In the genomic region with DNA sequence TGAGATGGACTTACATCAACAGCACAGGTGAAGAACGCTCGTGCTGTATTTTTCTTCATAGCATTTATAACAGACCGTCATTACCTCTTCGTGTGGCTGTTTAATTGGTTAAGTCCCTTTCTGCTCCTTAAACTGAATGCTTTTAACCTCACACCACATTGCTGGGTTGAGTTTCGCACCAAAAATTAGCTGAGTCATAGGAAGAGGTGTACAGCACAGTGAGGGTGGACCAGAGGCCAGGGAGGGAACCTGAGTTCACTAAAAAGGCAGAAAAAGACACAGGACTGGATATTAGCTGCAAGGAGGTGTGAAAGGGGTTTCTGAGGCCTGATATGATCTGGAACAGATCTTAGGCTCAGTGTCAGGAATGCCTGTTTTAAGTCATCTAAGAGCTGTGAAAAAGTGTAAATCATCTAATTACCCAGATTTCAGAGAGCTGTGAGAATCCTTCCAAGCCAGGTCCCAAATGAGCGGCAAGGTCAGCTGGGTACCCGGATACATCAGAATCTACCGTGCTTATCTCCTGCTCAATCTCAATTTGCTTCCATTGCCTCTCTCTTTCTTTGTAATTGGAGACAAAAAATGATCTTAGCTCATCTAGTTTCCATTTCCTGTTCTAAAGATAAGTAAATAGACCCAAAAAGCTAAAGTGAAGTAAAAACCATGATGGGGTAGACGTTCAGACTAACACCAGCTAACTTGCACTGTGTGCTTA, we compare ENCODE assay signal across 21 cellular contexts. TPM values are rescaled to one million over a fixed set of nuclear protein-coding genes. Genes with fewer than 3 reads are reported as not detected.
A peak's percentile ranks its signal among the peaks of the same experiment; 100 is the strongest.
DNase-seq lines count a peak whose midpoint lies in the region; ATAC-seq, FAIRE-seq and TF ChIP-seq lines count a peak whose summit lies in the region.
"Had no signal": no experiment of that assay in that cellular context is flagged by ENCODE, and none has a peak within 500 bp of the region (broad histone marks: within the 10 kb centered on the region; RNA-seq: fewer than 3 reads in every experiment).

No MANE protein-coding gene starts in this region.

- H3K27ac Mint-ChIP-seq in activated CD4-positive, alpha-beta T cell treated with anti-CD3 and anti-CD28 coated beads, Interleukin-2, amount 10 ng/mL, durations not matched to agents 7 days and 5 days, result peak overlapping the region; percentile 84
- H3K27ac Mint-ChIP-seq in T-cell (peak overlapping the region; percentile 65 to 77), mesothelial cell of epicardium (no peak overlapping the region)
- H3K27ac Mint-ChIP-seq: IgD-negative memory B cell had no signal

- CTCF ChIA-PET in activated CD4-positive, alpha-beta T cell treated with anti-CD3 and anti-CD28 coated beads, Interleukin-2, amount 10 ng/mL, durations not matched to agents 7 days and 5 days (lab: Charles Lee), result interaction anchor here (0.8 to 1.7 kb wide), 6 partner anchors 10 to 30 kb away, joined by 3 to 10 read pairs (median 4); partner anchors contain the start of genes FASTKD3 and MTRR
- CTCF ChIA-PET in T-cell (lab: Charles Lee), result interaction anchor here in 1 of 2 donors (0.8 to 1.2 kb wide), 2 partner anchors 11 to 29 kb away, joined by 4 to 5 read pairs; partner anchors contain the start of genes FASTKD3 and MTRR
- CTCF ChIA-PET in endothelial cell of umbilical vein (lab: Charles Lee), result interaction anchor here (0.7 to 1.7 kb wide), 3 partner anchors 11 to 1092 kb away, joined by 3 to 8 read pairs (median 7); partner anchors contain the start of genes FASTKD3 and MTRR

- H3K9me3 ChIP-seq in endothelial cell of umbilical vein (replicated peaks; ENCODE audit: control insufficient read depth, insufficient read depth, low read length) (no peaks in the 10 kb centered on the region), uterus (no peaks in the 10 kb centered on the region)

- intact Hi-C loops in endothelial cell of umbilical vein (cut with micrococcal nuclease), result loop anchor here (5.0 to 10.0 kb wide), 2 partner anchors 101 to 1093 kb away; no protein-coding TSS in a partner anchor
- intact Hi-C loops in uterus (cut with DNase I; ENCODE audit: low total_unique reads), result no loop called here

- no peak overlapping the region for H3K9ac ChIP-seq in endothelial cell of umbilical vein (replicated peaks; ENCODE audit: extremely low read depth, insufficient read depth, low read length)

- no peak overlapping the region for H3K27ac ChIP-seq in endothelial cell of umbilical vein (ENCODE audit: insufficient read depth, low read depth, low read length)
- no peak overlapping the region for H3K27ac ChIP-seq in uterus
- H3K27ac ChIP-seq: PC-9 had no signal

- POLR2A ChIA-PET in activated CD4-positive, alpha-beta T cell treated with anti-CD3 and anti-CD28 coated beads, Interleukin-2, amount 10 ng/mL, durations not matched to agents 7 days and 5 days (lab: Charles Lee), result interaction anchor here (1.3 kb wide), 1 partner anchor 11 kb away, joined by 9 read pairs; the partner anchor contains the start of genes FASTKD3 and MTRR
- POLR2A ChIA-PET in T-cell (lab: Charles Lee), result no interaction called here
- POLR2A ChIA-PET in endothelial cell of umbilical vein (lab: Charles Lee), result no interaction called here

- dilution Hi-C loops in endothelial cell of umbilical vein (cut with MboI; ENCODE audit: extremely low pct_ligation_motif_present, low sequenced_read_pairs), result no loop called here

- H3K9me1 ChIP-seq in endothelial cell of umbilical vein (replicated peaks; ENCODE audit: control insufficient read depth, extremely low read depth, insufficient read depth, low read length), result no peaks in the 10 kb centered on the region

- FAIRE-seq in endothelial cell of umbilical vein (lab: Jason Lieb, UNC), result no peak
- FAIRE-seq: endometrium had no signal

- H3K27me3 Mint-ChIP-seq in activated CD4-positive, alpha-beta T cell treated with anti-CD3 and anti-CD28 coated beads, Interleukin-2, amount 10 ng/mL, durations not matched to agents 7 days and 5 days, result peaks cover 2% of the 10 kb centered on the region
- H3K27me3 Mint-ChIP-seq in T-cell, result no peaks in the 10 kb centered on the region
- no peaks in the 10 kb centered on the region for H3K27me3 Mint-ChIP-seq in mesothelial cell of epicardium (ENCODE audit: low read depth)
- H3K27me3 Mint-ChIP-seq: central memory CD8-positive, alpha-beta T cell; IgD-negative memory B cell had no signal

- peaks cover 2% of the 10 kb centered on the region for H3K9me3 Mint-ChIP-seq in activated CD4-positive, alpha-beta T cell treated with anti-CD3 and anti-CD28 coated beads, Interleukin-2, amount 10 ng/mL, durations not matched to agents 7 days and 5 days
- H3K9me3 Mint-ChIP-seq in T-cell (no peaks in the 10 kb centered on the region), mesothelial cell of epicardium (peaks cover 4% of the 10 kb centered on the region)
- H3K9me3 Mint-ChIP-seq: central memory CD8-positive, alpha-beta T cell; neural crest cell had no signal

- H3K27me3 ChIP-seq in endothelial cell of umbilical vein (ENCODE audit: control insufficient read depth in 2 of 2, insufficient read depth in 2 of 2, low read length in 2 of 2), result no peaks in the 10 kb centered on the region
- no peaks in the 10 kb centered on the region for H3K27me3 ChIP-seq in uterus

- BruUV-seq in endothelial cell of umbilical vein (replicated peaks; lab: Mats Ljungman, UMichigan), result no TSS peak

- H3K4me1 ChIP-seq in endothelial cell of umbilical vein (ENCODE audit: control insufficient read depth, extremely low read depth, insufficient read depth, low read length) (no peaks in the 10 kb centered on the region), uterus (no peaks in the 10 kb centered on the region)

- ATAC-seq in HG02610 (IDR thresholded peaks at IDR 0.05; ENCODE audit: unreplicated experiment) (peak; percentile 65), T-cell (replicated peaks in 1 of 4) (peak in 3 of 4 experiments; percentile 19 to 53 (median 31))

- TF ChIP-seq POLR2A in endothelial cell of umbilical vein (IDR thresholded peaks at IDR 0.05; ENCODE audit: low read depth, low read length) (no peak), uterus (IDR thresholded peaks at IDR 0.05) (no peak)

- H3K4me3 Mint-ChIP-seq in activated CD4-positive, alpha-beta T cell treated with anti-CD3 and anti-CD28 coated beads, Interleukin-2, amount 10 ng/mL, durations not matched to agents 7 days and 5 days, result no peak overlapping the region
- H3K4me3 Mint-ChIP-seq in T-cell (no peak overlapping the region), mesothelial cell of epicardium (no peak overlapping the region)
- H3K4me3 Mint-ChIP-seq: central memory CD8-positive, alpha-beta T cell; IgD-negative memory B cell; neural crest cell had no signal

- no peak overlapping the region for H3K4me2 ChIP-seq in endothelial cell of umbilical vein (ENCODE audit: insufficient read depth, low read length)
- H3K4me2 ChIP-seq: PC-9 had no signal

- peaks cover 21% of the 10 kb centered on the region for H3K4me1 Mint-ChIP-seq in activated CD4-positive, alpha-beta T cell treated with anti-CD3 and anti-CD28 coated beads, Interleukin-2, amount 10 ng/mL, durations not matched to agents 7 days and 5 days
- H3K4me1 Mint-ChIP-seq in T-cell (peaks cover 11 to 19% (median 16%) of the 10 kb centered on the region in 3 donors), mesothelial cell of epicardium (peaks cover 13% of the 10 kb centered on the region)
- H3K4me1 Mint-ChIP-seq: neural crest cell had no signal

- TF ChIP-seq CTCF in endothelial cell of umbilical vein (IDR thresholded peaks at IDR 0.05; ENCODE audit: extremely low read depth in 1 of 2, insufficient read depth in 1 of 2, low read depth in 1 of 2, low read length in 2 of 2) (no peak), mesothelial cell of epicardium (IDR thresholded peaks at IDR 0.05; ENCODE audit: unreplicated experiment) (no peak), uterus (IDR thresholded peaks at IDR 0.05) (no peak)

- no peak for DNase-seq in activated CD4-positive, alpha-beta T cell treated with anti-CD3 and anti-CD28 coated beads, Interleukin-2, amount 10 ng/mL, durations not matched to agents 7 days and 5 days
- no peak for DNase-seq in activated CD4-positive, alpha-beta T cell treated with anti-CD3 and anti-CD28 coated beads for 4 hours
- DNase-seq in T-cell, result no peak
- DNase-seq in endothelial cell of umbilical vein (ENCODE audit: low read depth, low spot score), result no peak
- no peak for DNase-seq in DMS53 treated with DMSO at 0.1 percent for 48 hours (lab: John Stamatoyannopoulos, UW; ENCODE audit: unreplicated experiment)
- no peak for DNase-seq in mesothelial cell of epicardium (ENCODE audit: low spot score in 2 of 2, unreplicated experiment in 2 of 2)
- DNase-seq in uterus, result no peak
- DNase-seq: COR-L47; foreskin melanocyte; GF-D8; NCI-H1436 treated with DMSO at 0.1 percent for 48 hours; PC-9; stimulated activated CD4-positive, alpha-beta T cell treated with anti-CD3 and anti-CD28 coated beads, Interleukin-2, amount 100 ng/mL, for 24 hours; SW 1271 had no signal

- H3K36me3 ChIP-seq in endothelial cell of umbilical vein (ENCODE audit: control insufficient read depth in 2 of 2, extremely low read depth in 1 of 2, insufficient read depth in 2 of 2, low read length in 2 of 2) (peaks cover 4 to 11% of the 10 kb centered on the region in 2 experiments), uterus (no peaks in the 10 kb centered on the region)

- no peaks in the 10 kb centered on the region for H3K79me2 ChIP-seq in endothelial cell of umbilical vein (ENCODE audit: control insufficient read depth, insufficient read depth, low read length)

- no peak overlapping the region for H2AFZ ChIP-seq in endothelial cell of umbilical vein (ENCODE audit: low read depth, low read length)
- H2AFZ ChIP-seq: PC-9 had no signal

- H3K4me3 ChIP-seq in endothelial cell of umbilical vein (replicated peaks in 1 of 3; ENCODE audit: insufficient read depth in 1 of 3, low read depth in 1 of 3, low read length in 3 of 3), result no peak overlapping the region
- no peak overlapping the region for H3K4me3 ChIP-seq in uterus
- H3K4me3 ChIP-seq: lung, PC-9 had no signal

- H3K36me3 Mint-ChIP-seq in activated CD4-positive, alpha-beta T cell treated with anti-CD3 and anti-CD28 coated beads, Interleukin-2, amount 10 ng/mL, durations not matched to agents 7 days and 5 days (ENCODE audit: low read depth), result peaks cover 24% of the 10 kb centered on the region
- H3K36me3 Mint-ChIP-seq in T-cell (peaks cover 33% of the 10 kb centered on the region), mesothelial cell of epicardium (peaks cover 17% of the 10 kb centered on the region)

- no peaks in the 10 kb centered on the region for H4K20me1 ChIP-seq in endothelial cell of umbilical vein (replicated peaks; ENCODE audit: control insufficient read depth, extremely low read depth, insufficient read depth, low read length)

RNA-seq across cellular contexts. Expression of gene CFAP90, which starts 7.1 kb away (rescaled TPM):
- total RNA-seq in activated CD4-positive, alpha-beta T cell treated with anti-CD3 and anti-CD28 coated beads, Interleukin-2, amount 10 ng/mL, durations not matched to agents 7 days and 5 days, result not detected
- total RNA-seq in T-cell (not detected), endothelial cell of umbilical vein (not detected in 2 replicates), mesothelial cell of epicardium (0.35 to 1.3 TPM (median 0.85 TPM) in 3 replicates), uterus (1 to 10 TPM in 1 of 4 donors, under 1 TPM in 1, not detected in 2; 0.88 to 1.7 TPM)
- polyA plus RNA-seq in endothelial cell of umbilical vein, result 0.07 and 0.11 TPM in 2 replicates
- 0.09 and 0.10 TPM in 2 replicates for polyA plus RNA-seq in endothelial cell of umbilical vein (2011; cell fraction: cytosol; rRNA removed)
- polyA plus RNA-seq in endothelial cell of umbilical vein (2011; cell fraction: nucleus; rRNA removed), result 0.10 TPM in 1 of 2 replicates, not detected in the other
- not detected in 2 replicates for polyA plus RNA-seq in endothelial cell of umbilical vein (2012)
- not detected in 2 replicates for polyA minus RNA-seq in endothelial cell of umbilical vein
- not detected for polyA minus RNA-seq in endothelial cell of umbilical vein (2011; cell fraction: cytosol; rRNA and poly(A)+ RNA removed)
- not detected in 2 replicates for polyA minus RNA-seq in endothelial cell of umbilical vein (2011; cell fraction: nucleus; rRNA and poly(A)+ RNA removed)
- total RNA-seq: NCI-H460, PC-9 had no signal
- polyA plus RNA-seq: IgD-negative memory B cell had no signal

RNA-seq across cellular contexts. Expression of gene FASTKD3, which starts 10.8 kb away (rescaled TPM):
- 10 to 100 TPM; 11.4 to 14.7 TPM for total RNA-seq in activated CD4-positive, alpha-beta T cell treated with anti-CD3 and anti-CD28 coated beads, Interleukin-2, amount 10 ng/mL, durations not matched to agents 7 days and 5 days
- total RNA-seq in T-cell (10 to 100 TPM in 2 of 5 donors, 1 to 10 TPM in 3; 6.9 to 11.1 (median 9.7) TPM), endothelial cell of umbilical vein (8.7 and 9.6 TPM in 2 replicates), mesothelial cell of epicardium (9.4 to 10.6 TPM (median 10.3 TPM) in 3 replicates), uterus (10 to 100 TPM in 1 of 4 donors, 1 to 10 TPM in 3; 3.3 to 20.2 (median 8.7) TPM)
- 3.9 and 5.5 TPM in 2 replicates for polyA plus RNA-seq in endothelial cell of umbilical vein
- polyA plus RNA-seq in endothelial cell of umbilical vein (2011; cell fraction: cytosol; rRNA removed), result 6.8 and 7.7 TPM in 2 replicates
- 13.0 and 17.3 TPM in 2 replicates for polyA plus RNA-seq in endothelial cell of umbilical vein (2011; cell fraction: nucleus; rRNA removed)
- 7.8 and 10.9 TPM in 2 replicates for polyA plus RNA-seq in endothelial cell of umbilical vein (2012)
- 5.6 and 8.6 TPM in 2 replicates for polyA minus RNA-seq in endothelial cell of umbilical vein
- polyA minus RNA-seq in endothelial cell of umbilical vein (2011; cell fraction: cytosol; rRNA and poly(A)+ RNA removed), result 15.7 TPM
- 5.4 and 8.7 TPM in 2 replicates for polyA minus RNA-seq in endothelial cell of umbilical vein (2011; cell fraction: nucleus; rRNA and poly(A)+ RNA removed)

RNA-seq across cellular contexts. Expression of gene MTRR, which starts 10.9 kb away (rescaled TPM):
- total RNA-seq in activated CD4-positive, alpha-beta T cell treated with anti-CD3 and anti-CD28 coated beads, Interleukin-2, amount 10 ng/mL, durations not matched to agents 7 days and 5 days, result 10 to 100 TPM; 53.5 to 56.5 TPM
- total RNA-seq in T-cell (10 to 100 TPM; 66.9 to 90.2 (median 83.0) TPM), endothelial cell of umbilical vein (33.8 and 37.1 TPM in 2 replicates), mesothelial cell of epicardium (40.5 to 44.1 TPM (median 40.7 TPM) in 3 replicates), uterus (10 to 100 TPM; 18.8 to 51.5 (median 33.2) TPM)
- polyA plus RNA-seq in endothelial cell of umbilical vein, result 24.3 and 27.7 TPM in 2 replicates
- 17.1 and 21.9 TPM in 2 replicates for polyA plus RNA-seq in endothelial cell of umbilical vein (2011; cell fraction: cytosol; rRNA removed)
- 65.0 and 71.3 TPM in 2 replicates for polyA plus RNA-seq in endothelial cell of umbilical vein (2011; cell fraction: nucleus; rRNA removed)
- 19.7 and 22.1 TPM in 2 replicates for polyA plus RNA-seq in endothelial cell of umbilical vein (2012)
- polyA minus RNA-seq in endothelial cell of umbilical vein, result 43.3 and 47.5 TPM in 2 replicates
- polyA minus RNA-seq in endothelial cell of umbilical vein (2011; cell fraction: cytosol; rRNA and poly(A)+ RNA removed), result 77.9 TPM
- polyA minus RNA-seq in endothelial cell of umbilical vein (2011; cell fraction: nucleus; rRNA and poly(A)+ RNA removed), result 35.4 and 55.8 TPM in 2 replicates
